14 cellular contexts compared by ENCODE assay signal in genomic region chr18:60060578-60060977, GRCh38.
DNase-seq lines count a peak whose midpoint lies in the region; ATAC-seq and TF ChIP-seq lines count a peak whose summit lies in the region.
"Had no signal": no experiment of that assay in that cellular context is flagged by ENCODE, and none has a peak within 500 bp of the region (broad histone marks: within the 10 kb centered on the region; RNA-seq: fewer than 3 reads in every experiment).

No MANE protein-coding gene starts in this region.

- ATAC-seq in left cardiac atrium, result no peak
- ATAC-seq in stimulated activated effector memory CD8-positive, alpha-beta T cell treated with anti-CD3 and anti-CD28 coated beads, Interleukin-12 subunit alpha, Interleukin-12 subunit beta, amount 100 ng/mL, for 72 hours, result no peak
- ATAC-seq: CD8-positive, alpha-beta T cell; K562 had no signal

- no peak for TF ChIP-seq POLR2A in vagina (IDR thresholded peaks at IDR 0.05)

- no peak overlapping the region for H3K27ac Mint-ChIP-seq in stimulated activated effector memory CD8-positive, alpha-beta T cell treated with anti-CD3 and anti-CD28 coated beads, Interleukin-12 subunit alpha, Interleukin-12 subunit beta, amount 100 ng/mL, for 72 hours
- H3K27ac Mint-ChIP-seq: CD8-positive, alpha-beta T cell had no signal

- H3K4me3 ChIP-seq in epithelial cell of proximal tubule (ENCODE audit: low read depth, low read length), result no peak overlapping the region
- no peak overlapping the region for H3K4me3 ChIP-seq in vagina
- H3K4me3 ChIP-seq: HAP-1, K562 had no signal

- DNase-seq in Daoy (ENCODE audit: low read depth), result peak; percentile 7
- peak; percentile 90 for DNase-seq in M059J (ENCODE audit: low read depth)
- peak; percentile 69 for DNase-seq in epithelial cell of proximal tubule (ENCODE audit: low read depth)
- peak; percentile 50 for DNase-seq in myocyte (ENCODE audit: low read depth)
- no peak for DNase-seq in vagina (ENCODE audit: extremely low spot score in 2 of 2)
- no peak for DNase-seq in left cardiac atrium
- no peak for DNase-seq in stimulated activated effector memory CD8-positive, alpha-beta T cell treated with anti-CD3 and anti-CD28 coated beads, Interleukin-12 subunit alpha, Interleukin-12 subunit beta, amount 100 ng/mL, for 72 hours (ENCODE audit: low spot score in 2 of 2)
- DNase-seq: BE2C; CD8-positive, alpha-beta T cell; NCI-H1436 treated with DMSO at 0.1 percent for 48 hours; NCI-H2081 treated with DMSO at 0.1 percent for 48 hours; NCI-H524 had no signal

- no peak overlapping the region for H3K27ac ChIP-seq in vagina

- no peaks in the 10 kb centered on the region for H3K4me1 Mint-ChIP-seq in stimulated activated effector memory CD8-positive, alpha-beta T cell treated with anti-CD3 and anti-CD28 coated beads, Interleukin-12 subunit alpha, Interleukin-12 subunit beta, amount 100 ng/mL, for 72 hours

- peaks cover 3% of the 10 kb centered on the region for H3K9me3 Mint-ChIP-seq in stimulated activated effector memory CD8-positive, alpha-beta T cell treated with anti-CD3 and anti-CD28 coated beads, Interleukin-12 subunit alpha, Interleukin-12 subunit beta, amount 100 ng/mL, for 72 hours

- no peaks in the 10 kb centered on the region for H3K27me3 ChIP-seq in vagina
- H3K27me3 ChIP-seq: BE2C had no signal

- H3K36me3 Mint-ChIP-seq in stimulated activated effector memory CD8-positive, alpha-beta T cell treated with anti-CD3 and anti-CD28 coated beads, Interleukin-12 subunit alpha, Interleukin-12 subunit beta, amount 100 ng/mL, for 72 hours, result no peaks in the 10 kb centered on the region
- H3K36me3 Mint-ChIP-seq: CD8-positive, alpha-beta T cell had no signal

- TF ChIP-seq CTCF in epithelial cell of proximal tubule (conservative IDR thresholded peaks at IDR 0.05; ENCODE audit: low read depth, low read length) (no peak), vagina (IDR thresholded peaks at IDR 0.05) (no peak)

- no peak overlapping the region for H3K4me3 Mint-ChIP-seq in stimulated activated effector memory CD8-positive, alpha-beta T cell treated with anti-CD3 and anti-CD28 coated beads, Interleukin-12 subunit alpha, Interleukin-12 subunit beta, amount 100 ng/mL, for 72 hours
- H3K4me3 Mint-ChIP-seq: CD8-positive, alpha-beta T cell had no signal

- no peaks in the 10 kb centered on the region for H3K36me3 ChIP-seq in vagina
- H3K36me3 ChIP-seq: BE2C, HAP-1 had no signal

- no peaks in the 10 kb centered on the region for H3K4me1 ChIP-seq in vagina
- H3K4me1 ChIP-seq: BE2C, HAP-1 had no signal

- H3K9me3 ChIP-seq in vagina, result no peaks in the 10 kb centered on the region
- H3K9me3 ChIP-seq: BE2C, HAP-1 had no signal

- intact Hi-C loops in vagina (cut with DNase I) (no loop called here), left cardiac atrium (cut with DNase I) (no loop called here)

Comparison
In these comparisons a context has a peak if more than half of its experiments do, and no peak if none do; other contexts are left out.
1. DNase-seq: peak in Daoy (single experiment), M059J (single experiment), epithelial cell of proximal tubule (single experiment) and myocyte (single experiment); none in vagina (0 of 2), left cardiac atrium (single experiment) and stimulated activated effector memory CD8-positive, alpha-beta T cell treated with anti-CD3 and anti-CD28 coated beads, Interleukin-12 subunit alpha, Interleukin-12 subunit beta, amount 100 ng/mL, for 72 hours (0 of 2).